Comparison of ENCODE assay signal across 1 cellular context in the genomic region with DNA sequence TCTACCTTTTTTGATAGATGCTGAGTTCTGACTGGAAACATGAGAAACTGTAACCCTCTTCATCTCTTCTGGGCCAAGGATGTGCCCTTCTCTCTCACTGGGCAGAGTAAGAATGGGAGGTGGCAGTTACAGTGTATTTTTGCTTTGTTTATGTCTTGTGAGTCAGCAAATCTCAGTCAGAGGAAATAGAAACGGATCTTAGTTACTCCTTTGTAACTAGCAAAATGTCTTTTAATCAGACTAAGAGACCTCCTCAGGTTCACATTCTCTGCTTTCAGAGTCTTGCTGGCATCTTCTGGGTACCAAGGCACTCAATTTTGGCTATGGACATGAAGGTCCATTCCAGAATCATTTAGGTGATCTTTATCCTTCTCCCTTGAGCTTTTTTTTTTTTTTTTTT.
TF ChIP-seq lines count a peak whose summit lies in the region.

No MANE protein-coding gene starts in this region.

TF ChIP-seq in K562, 482 proteins besides CTCF, POLR2A, EP300 and RAD21 (continued from another document):
- TF ChIP-seq, protein P1, sequence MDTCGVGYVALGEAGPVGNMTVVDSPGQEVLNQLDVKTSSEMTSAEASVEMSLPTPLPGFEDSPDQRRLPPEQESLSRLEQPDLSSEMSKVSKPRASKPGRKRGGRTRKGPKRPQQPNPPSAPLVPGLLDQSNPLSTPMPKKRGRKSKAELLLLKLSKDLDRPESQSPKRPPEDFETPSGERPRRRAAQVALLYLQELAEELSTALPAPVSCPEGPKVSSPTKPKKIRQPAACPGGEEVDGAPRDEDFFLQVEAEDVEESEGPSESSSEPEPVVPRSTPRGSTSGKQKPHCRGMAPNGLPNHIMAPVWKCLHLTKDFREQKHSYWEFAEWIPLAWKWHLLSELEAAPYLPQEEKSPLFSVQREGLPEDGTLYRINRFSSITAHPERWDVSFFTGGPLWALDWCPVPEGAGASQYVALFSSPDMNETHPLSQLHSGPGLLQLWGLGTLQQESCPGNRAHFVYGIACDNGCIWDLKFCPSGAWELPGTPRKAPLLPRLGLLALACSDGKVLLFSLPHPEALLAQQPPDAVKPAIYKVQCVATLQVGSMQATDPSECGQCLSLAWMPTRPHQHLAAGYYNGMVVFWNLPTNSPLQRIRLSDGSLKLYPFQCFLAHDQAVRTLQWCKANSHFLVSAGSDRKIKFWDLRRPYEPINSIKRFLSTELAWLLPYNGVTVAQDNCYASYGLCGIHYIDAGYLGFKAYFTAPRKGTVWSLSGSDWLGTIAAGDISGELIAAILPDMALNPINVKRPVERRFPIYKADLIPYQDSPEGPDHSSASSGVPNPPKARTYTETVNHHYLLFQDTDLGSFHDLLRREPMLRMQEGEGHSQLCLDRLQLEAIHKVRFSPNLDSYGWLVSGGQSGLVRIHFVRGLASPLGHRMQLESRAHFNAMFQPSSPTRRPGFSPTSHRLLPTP (IDR thresholded peaks at IDR 0.05; ENCODE audit: borderline replicate concordance, extremely low read depth, insufficient read length), result no peak
- TF ChIP-seq, protein P2, sequence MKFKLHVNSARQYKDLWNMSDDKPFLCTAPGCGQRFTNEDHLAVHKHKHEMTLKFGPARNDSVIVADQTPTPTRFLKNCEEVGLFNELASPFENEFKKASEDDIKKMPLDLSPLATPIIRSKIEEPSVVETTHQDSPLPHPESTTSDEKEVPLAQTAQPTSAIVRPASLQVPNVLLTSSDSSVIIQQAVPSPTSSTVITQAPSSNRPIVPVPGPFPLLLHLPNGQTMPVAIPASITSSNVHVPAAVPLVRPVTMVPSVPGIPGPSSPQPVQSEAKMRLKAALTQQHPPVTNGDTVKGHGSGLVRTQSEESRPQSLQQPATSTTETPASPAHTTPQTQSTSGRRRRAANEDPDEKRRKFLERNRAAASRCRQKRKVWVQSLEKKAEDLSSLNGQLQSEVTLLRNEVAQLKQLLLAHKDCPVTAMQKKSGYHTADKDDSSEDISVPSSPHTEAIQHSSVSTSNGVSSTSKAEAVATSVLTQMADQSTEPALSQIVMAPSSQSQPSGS (CRISPR knock-in tag; IDR thresholded peaks at IDR 0.05), result no peak
- peak; percentile 22; the same call in 1 of the 2 replicates for TF ChIP-seq ZNF644 (tag; IDR thresholded peaks at IDR 0.05; ENCODE audit: low read depth)
- no peak for TF ChIP-seq SMARCC2 (IDR thresholded peaks at IDR 0.05; ENCODE audit: low read depth)
- no peak for TF ChIP-seq HSF4 (CRISPR knock-in tag; IDR thresholded peaks at IDR 0.05; ENCODE audit: borderline replicate concordance)
- TF ChIP-seq, protein P3, sequence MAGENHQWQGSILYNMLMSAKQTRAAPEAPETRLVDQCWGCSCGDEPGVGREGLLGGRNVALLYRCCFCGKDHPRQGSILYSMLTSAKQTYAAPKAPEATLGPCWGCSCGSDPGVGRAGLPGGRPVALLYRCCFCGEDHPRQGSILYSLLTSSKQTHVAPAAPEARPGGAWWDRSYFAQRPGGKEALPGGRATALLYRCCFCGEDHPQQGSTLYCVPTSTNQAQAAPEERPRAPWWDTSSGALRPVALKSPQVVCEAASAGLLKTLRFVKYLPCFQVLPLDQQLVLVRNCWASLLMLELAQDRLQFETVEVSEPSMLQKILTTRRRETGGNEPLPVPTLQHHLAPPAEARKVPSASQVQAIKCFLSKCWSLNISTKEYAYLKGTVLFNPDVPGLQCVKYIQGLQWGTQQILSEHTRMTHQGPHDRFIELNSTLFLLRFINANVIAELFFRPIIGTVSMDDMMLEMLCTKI (IDR thresholded peaks at IDR 0.05; ENCODE audit: partially characterized antibody), result no peak
- TF ChIP-seq NFE2 (IDR thresholded peaks at IDR 0.05; ENCODE audit: low read depth), result peak; percentile 90
- peak; percentile 64 for TF ChIP-seq ZNF384 (IDR thresholded peaks at IDR 0.05; ENCODE audit: low read depth, low read length)
- peak; percentile 75; the same call in 1 of the 2 replicates for TF ChIP-seq MAFK (IDR thresholded peaks at IDR 0.05; ENCODE audit: low read length)
- TF ChIP-seq EGR1 (conservative IDR thresholded peaks at IDR 0.05), result no peak
- TF ChIP-seq ARID1B (IDR thresholded peaks at IDR 0.05), result no peak
- TF ChIP-seq ZNF507 (tag; conservative IDR thresholded peaks at IDR 0.05), result no peak
- TF ChIP-seq, protein P4, sequence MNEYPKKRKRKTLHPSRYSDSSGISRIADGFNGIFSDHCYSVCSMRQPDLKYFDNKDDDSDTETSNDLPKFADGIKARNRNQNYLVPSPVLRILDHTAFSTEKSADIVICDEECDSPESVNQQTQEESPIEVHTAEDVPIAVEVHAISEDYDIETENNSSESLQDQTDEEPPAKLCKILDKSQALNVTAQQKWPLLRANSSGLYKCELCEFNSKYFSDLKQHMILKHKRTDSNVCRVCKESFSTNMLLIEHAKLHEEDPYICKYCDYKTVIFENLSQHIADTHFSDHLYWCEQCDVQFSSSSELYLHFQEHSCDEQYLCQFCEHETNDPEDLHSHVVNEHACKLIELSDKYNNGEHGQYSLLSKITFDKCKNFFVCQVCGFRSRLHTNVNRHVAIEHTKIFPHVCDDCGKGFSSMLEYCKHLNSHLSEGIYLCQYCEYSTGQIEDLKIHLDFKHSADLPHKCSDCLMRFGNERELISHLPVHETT (CRISPR knock-in tag; conservative IDR thresholded peaks at IDR 0.05 in 1 of 2, IDR thresholded peaks at IDR 0.05 in 1 of 2), result 0 out of 4 replicates have a peak, but pooled peaks of 1 of the 2 experiments have one; percentile 29
- TF ChIP-seq C11orf30 (IDR thresholded peaks at IDR 0.05; ENCODE audit: low read depth), result peak; percentile 93
- peak in 1 of 2 experiments; percentile 58; a peak in 1 of 4 replicates for TF ChIP-seq RCOR1 (IDR thresholded peaks at IDR 0.05; ENCODE audit: borderline replicate concordance in 1 of 2, low read depth in 2 of 2, low read length in 2 of 2)
- TF ChIP-seq, protein P5, sequence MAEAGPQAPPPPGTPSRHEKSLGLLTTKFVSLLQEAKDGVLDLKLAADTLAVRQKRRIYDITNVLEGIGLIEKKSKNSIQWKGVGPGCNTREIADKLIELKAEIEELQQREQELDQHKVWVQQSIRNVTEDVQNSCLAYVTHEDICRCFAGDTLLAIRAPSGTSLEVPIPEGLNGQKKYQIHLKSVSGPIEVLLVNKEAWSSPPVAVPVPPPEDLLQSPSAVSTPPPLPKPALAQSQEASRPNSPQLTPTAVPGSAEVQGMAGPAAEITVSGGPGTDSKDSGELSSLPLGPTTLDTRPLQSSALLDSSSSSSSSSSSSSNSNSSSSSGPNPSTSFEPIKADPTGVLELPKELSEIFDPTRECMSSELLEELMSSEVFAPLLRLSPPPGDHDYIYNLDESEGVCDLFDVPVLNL (CRISPR knock-in tag; IDR thresholded peaks at IDR 0.05; ENCODE audit: low read depth), result no peak
- no peak for TF ChIP-seq ZNF778 (CRISPR knock-in tag; IDR thresholded peaks at IDR 0.05)
- TF ChIP-seq, protein P6, sequence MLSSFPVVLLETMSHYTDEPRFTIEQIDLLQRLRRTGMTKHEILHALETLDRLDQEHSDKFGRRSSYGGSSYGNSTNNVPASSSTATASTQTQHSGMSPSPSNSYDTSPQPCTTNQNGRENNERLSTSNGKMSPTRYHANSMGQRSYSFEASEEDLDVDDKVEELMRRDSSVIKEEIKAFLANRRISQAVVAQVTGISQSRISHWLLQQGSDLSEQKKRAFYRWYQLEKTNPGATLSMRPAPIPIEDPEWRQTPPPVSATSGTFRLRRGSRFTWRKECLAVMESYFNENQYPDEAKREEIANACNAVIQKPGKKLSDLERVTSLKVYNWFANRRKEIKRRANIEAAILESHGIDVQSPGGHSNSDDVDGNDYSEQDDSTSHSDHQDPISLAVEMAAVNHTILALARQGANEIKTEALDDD (IDR thresholded peaks at IDR 0.05), result peak; percentile 55
- TF ChIP-seq JUNB (CRISPR knock-in tag; conservative IDR thresholded peaks at IDR 0.05), result no peak
- no peak for TF ChIP-seq GATA2 (CRISPR knock-in tag; IDR thresholded peaks at IDR 0.05)
- TF ChIP-seq SP2 (IDR thresholded peaks at IDR 0.05; ENCODE audit: extremely low read depth, low read depth, low read length, poor library complexity, severe bottlenecking), result no peak
- TF ChIP-seq MAFF (IDR thresholded peaks at IDR 0.05; ENCODE audit: low read length), result peak; percentile 67; the same call in 1 of the 2 replicates
- peak; percentile 95 for TF ChIP-seq ZNF316 (IDR thresholded peaks at IDR 0.05)
- no peak for TF ChIP-seq ZNF785 (CRISPR knock-in tag; IDR thresholded peaks at IDR 0.05)
- TF ChIP-seq, protein P7, sequence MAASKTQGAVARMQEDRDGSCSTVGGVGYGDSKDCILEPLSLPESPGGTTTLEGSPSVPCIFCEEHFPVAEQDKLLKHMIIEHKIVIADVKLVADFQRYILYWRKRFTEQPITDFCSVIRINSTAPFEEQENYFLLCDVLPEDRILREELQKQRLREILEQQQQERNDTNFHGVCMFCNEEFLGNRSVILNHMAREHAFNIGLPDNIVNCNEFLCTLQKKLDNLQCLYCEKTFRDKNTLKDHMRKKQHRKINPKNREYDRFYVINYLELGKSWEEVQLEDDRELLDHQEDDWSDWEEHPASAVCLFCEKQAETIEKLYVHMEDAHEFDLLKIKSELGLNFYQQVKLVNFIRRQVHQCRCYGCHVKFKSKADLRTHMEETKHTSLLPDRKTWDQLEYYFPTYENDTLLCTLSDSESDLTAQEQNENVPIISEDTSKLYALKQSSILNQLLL (CRISPR knock-in tag; IDR thresholded peaks at IDR 0.05; ENCODE audit: borderline replicate concordance), result no peak
- 0 out of 2 replicates have a peak, but pooled peaks have one; percentile 56 for TF ChIP-seq DPF2 (IDR thresholded peaks at IDR 0.05)
- no peak for TF ChIP-seq POLR2AphosphoS5 (IDR thresholded peaks at IDR 0.05; ENCODE audit: control insufficient read depth, insufficient read depth, low read depth, low read length)
- TF ChIP-seq, protein P8, sequence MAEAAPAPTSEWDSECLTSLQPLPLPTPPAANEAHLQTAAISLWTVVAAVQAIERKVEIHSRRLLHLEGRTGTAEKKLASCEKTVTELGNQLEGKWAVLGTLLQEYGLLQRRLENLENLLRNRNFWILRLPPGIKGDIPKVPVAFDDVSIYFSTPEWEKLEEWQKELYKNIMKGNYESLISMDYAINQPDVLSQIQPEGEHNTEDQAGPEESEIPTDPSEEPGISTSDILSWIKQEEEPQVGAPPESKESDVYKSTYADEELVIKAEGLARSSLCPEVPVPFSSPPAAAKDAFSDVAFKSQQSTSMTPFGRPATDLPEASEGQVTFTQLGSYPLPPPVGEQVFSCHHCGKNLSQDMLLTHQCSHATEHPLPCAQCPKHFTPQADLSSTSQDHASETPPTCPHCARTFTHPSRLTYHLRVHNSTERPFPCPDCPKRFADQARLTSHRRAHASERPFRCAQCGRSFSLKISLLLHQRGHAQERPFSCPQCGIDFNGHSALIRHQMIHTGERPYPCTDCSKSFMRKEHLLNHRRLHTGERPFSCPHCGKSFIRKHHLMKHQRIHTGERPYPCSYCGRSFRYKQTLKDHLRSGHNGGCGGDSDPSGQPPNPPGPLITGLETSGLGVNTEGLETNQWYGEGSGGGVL (CRISPR knock-in tag; IDR thresholded peaks at IDR 0.05), result no peak
- peak; percentile 85 for TF ChIP-seq MAFG (tag; conservative IDR thresholded peaks at IDR 0.05)
- TF ChIP-seq, protein P9, sequence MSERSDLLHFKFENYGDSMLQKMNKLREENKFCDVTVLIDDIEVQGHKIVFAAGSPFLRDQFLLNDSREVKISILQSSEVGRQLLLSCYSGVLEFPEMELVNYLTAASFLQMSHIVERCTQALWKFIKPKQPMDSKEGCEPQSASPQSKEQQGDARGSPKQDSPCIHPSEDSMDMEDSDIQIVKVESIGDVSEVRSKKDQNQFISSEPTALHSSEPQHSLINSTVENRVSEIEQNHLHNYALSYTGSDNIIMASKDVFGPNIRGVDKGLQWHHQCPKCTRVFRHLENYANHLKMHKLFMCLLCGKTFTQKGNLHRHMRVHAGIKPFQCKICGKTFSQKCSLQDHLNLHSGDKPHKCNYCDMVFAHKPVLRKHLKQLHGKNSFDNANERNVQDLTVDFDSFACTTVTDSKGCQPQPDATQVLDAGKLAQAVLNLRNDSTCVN (CRISPR knock-in tag; IDR thresholded peaks at IDR 0.05), result no peak
- no peak for TF ChIP-seq PHTF2 (CRISPR knock-in tag; IDR thresholded peaks at IDR 0.05)
- no peak for TF ChIP-seq SMARCB1 (IDR thresholded peaks at IDR 0.05; ENCODE audit: insufficient read length, low read depth)
- TF ChIP-seq FOXJ2 (tag; IDR thresholded peaks at IDR 0.05), result peak; percentile 61; the same call in 1 of the 2 replicates
- no peak for TF ChIP-seq BACH1 (tag; IDR thresholded peaks at IDR 0.05)
- no peak for TF ChIP-seq CXXC5 (CRISPR knock-in tag; IDR thresholded peaks at IDR 0.05)
- TF ChIP-seq, protein P10, sequence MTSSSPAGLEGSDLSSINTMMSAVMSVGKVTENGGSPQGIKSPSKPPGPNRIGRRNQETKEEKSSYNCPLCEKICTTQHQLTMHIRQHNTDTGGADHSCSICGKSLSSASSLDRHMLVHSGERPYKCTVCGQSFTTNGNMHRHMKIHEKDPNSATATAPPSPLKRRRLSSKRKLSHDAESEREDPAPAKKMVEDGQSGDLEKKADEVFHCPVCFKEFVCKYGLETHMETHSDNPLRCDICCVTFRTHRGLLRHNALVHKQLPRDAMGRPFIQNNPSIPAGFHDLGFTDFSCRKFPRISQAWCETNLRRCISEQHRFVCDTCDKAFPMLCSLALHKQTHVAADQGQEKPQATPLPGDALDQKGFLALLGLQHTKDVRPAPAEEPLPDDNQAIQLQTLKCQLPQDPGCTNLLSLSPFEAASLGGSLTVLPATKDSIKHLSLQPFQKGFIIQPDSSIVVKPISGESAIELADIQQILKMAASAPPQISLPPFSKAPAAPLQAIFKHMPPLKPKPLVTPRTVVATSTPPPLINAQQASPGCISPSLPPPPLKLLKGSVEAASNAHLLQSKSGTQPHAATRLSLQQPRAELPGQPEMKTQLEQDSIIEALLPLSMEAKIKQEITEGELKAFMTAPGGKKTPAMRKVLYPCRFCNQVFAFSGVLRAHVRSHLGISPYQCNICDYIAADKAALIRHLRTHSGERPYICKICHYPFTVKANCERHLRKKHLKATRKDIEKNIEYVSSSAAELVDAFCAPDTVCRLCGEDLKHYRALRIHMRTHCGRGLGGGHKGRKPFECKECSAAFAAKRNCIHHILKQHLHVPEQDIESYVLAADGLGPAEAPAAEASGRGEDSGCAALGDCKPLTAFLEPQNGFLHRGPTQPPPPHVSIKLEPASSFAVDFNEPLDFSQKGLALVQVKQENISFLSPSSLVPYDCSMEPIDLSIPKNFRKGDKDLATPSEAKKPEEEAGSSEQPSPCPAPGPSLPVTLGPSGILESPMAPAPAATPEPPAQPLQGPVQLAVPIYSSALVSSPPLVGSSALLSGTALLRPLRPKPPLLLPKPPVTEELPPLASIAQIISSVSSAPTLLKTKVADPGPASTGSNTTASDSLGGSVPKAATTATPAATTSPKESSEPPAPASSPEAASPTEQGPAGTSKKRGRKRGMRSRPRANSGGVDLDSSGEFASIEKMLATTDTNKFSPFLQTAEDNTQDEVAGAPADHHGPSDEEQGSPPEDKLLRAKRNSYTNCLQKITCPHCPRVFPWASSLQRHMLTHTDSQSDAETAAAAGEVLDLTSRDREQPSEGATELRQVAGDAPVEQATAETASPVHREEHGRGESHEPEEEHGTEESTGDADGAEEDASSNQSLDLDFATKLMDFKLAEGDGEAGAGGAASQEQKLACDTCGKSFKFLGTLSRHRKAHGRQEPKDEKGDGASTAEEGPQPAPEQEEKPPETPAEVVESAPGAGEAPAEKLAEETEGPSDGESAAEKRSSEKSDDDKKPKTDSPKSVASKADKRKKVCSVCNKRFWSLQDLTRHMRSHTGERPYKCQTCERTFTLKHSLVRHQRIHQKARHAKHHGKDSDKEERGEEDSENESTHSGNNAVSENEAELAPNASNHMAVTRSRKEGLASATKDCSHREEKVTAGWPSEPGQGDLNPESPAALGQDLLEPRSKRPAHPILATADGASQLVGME (CRISPR knock-in tag; IDR thresholded peaks at IDR 0.05), result no peak
